1 cellular context compared by ENCODE assay signal in genomic region chr6:3739311-3739897, GRCh38.
A peak's percentile ranks its signal among the peaks of the same experiment; 100 is the strongest.
TF ChIP-seq lines count a peak whose summit lies in the region.

No MANE protein-coding gene starts in this region.

TF ChIP-seq in HepG2, 621 proteins besides CTCF, POLR2A, EP300 and RAD21 (continued from another document and continues in another):
- TF ChIP-seq KMT2A (CRISPR knock-in tag; IDR thresholded peaks at IDR 0.05) (no peak), YEATS2 (CRISPR knock-in tag; IDR thresholded peaks at IDR 0.05; ENCODE audit: borderline replicate concordance) (no peak), HMGA1 (CRISPR knock-in tag; conservative IDR thresholded peaks at IDR 0.05) (no peak), GATAD1 (CRISPR knock-in tag; IDR thresholded peaks at IDR 0.05) (no peak), IRF9 (CRISPR knock-in tag; IDR thresholded peaks at IDR 0.05; ENCODE audit: borderline replicate concordance) (no peak), ZNF142 (CRISPR knock-in tag; IDR thresholded peaks at IDR 0.05) (no peak), FLYWCH1 (CRISPR knock-in tag; IDR thresholded peaks at IDR 0.05) (no peak), FOXP1 (IDR thresholded peaks at IDR 0.05) (no peak), FOXP1 (CRISPR knock-in tag; IDR thresholded peaks at IDR 0.05) (no peak), IKZF5 (CRISPR knock-in tag; IDR thresholded peaks at IDR 0.05) (no peak), AGO2 (optimal IDR thresholded peaks at IDR 0.05; ENCODE audit: low read depth, low read length) (peak; percentile 40), ZNF235 (CRISPR knock-in tag; IDR thresholded peaks at IDR 0.05; ENCODE audit: borderline replicate concordance) (no peak), ZNF275 (CRISPR knock-in tag; IDR thresholded peaks at IDR 0.05; ENCODE audit: borderline replicate concordance) (no peak), POLR2AphosphoS2 (IDR thresholded peaks at IDR 0.05; ENCODE audit: low read depth, low read length) (no peak), HHEX (CRISPR knock-in tag; IDR thresholded peaks at IDR 0.05) (no peak), ARNT (IDR thresholded peaks at IDR 0.05) (no peak), HNF4A (CRISPR knock-in tag; IDR thresholded peaks at IDR 0.05) (peak; percentile 35), ZBTB14 (CRISPR knock-in tag; IDR thresholded peaks at IDR 0.05) (no peak), RAD51 (IDR thresholded peaks at IDR 0.05; ENCODE audit: borderline replicate concordance) (no peak), ZNF629 (CRISPR knock-in tag; conservative IDR thresholded peaks at IDR 0.05) (no peak), ATF2 (CRISPR knock-in tag; IDR thresholded peaks at IDR 0.05) (no peak), ZNF367 (CRISPR knock-in tag; IDR thresholded peaks at IDR 0.05; ENCODE audit: borderline replicate concordance) (no peak), TMF1 (CRISPR knock-in tag; IDR thresholded peaks at IDR 0.05; ENCODE audit: low read depth) (no peak), RXRA (CRISPR knock-in tag; IDR thresholded peaks at IDR 0.05) (peak; percentile 32; the same call in 1 of the 2 replicates), ZFP1 (CRISPR knock-in tag; IDR thresholded peaks at IDR 0.05) (no peak), NAIF1 (CRISPR knock-in tag; IDR thresholded peaks at IDR 0.05; ENCODE audit: borderline replicate concordance) (no peak), ZNF20 (CRISPR knock-in tag; IDR thresholded peaks at IDR 0.05) (no peak), ZNF615 (CRISPR knock-in tag; IDR thresholded peaks at IDR 0.05; ENCODE audit: borderline replicate concordance) (no peak), ZNF446 (CRISPR knock-in tag; IDR thresholded peaks at IDR 0.05) (no peak), FOXM1 (CRISPR knock-in tag; IDR thresholded peaks at IDR 0.05) (no peak), ZNF639 (CRISPR knock-in tag; conservative IDR thresholded peaks at IDR 0.05) (no peak), ZNF256 (CRISPR knock-in tag; conservative IDR thresholded peaks at IDR 0.05) (no peak), KMT2B (CRISPR knock-in tag; IDR thresholded peaks at IDR 0.05) (no peak), PBX3 (CRISPR knock-in tag; IDR thresholded peaks at IDR 0.05; ENCODE audit: borderline replicate concordance) (no peak), GATA4 (IDR thresholded peaks at IDR 0.05; ENCODE audit: borderline replicate concordance, low read depth) (no peak), RFXANK (CRISPR knock-in tag; IDR thresholded peaks at IDR 0.05) (no peak), TEAD2 (CRISPR knock-in tag; IDR thresholded peaks at IDR 0.05) (no peak), KDM5B (CRISPR knock-in tag; IDR thresholded peaks at IDR 0.05; ENCODE audit: borderline replicate concordance) (no peak), KIAA2018 (CRISPR knock-in tag; IDR thresholded peaks at IDR 0.05; ENCODE audit: borderline replicate concordance) (no peak), ATAD3A (CRISPR knock-in tag; IDR thresholded peaks at IDR 0.05) (no peak), RFX1 (IDR thresholded peaks at IDR 0.05) (no peak), ZFP41 (CRISPR knock-in tag; IDR thresholded peaks at IDR 0.05; ENCODE audit: borderline replicate concordance) (no peak)
